In genomic region chrY:20929691-20930342, GRCh38 we compare ENCODE assay signal across 22 cellular contexts.
"Had no signal": no experiment of that assay in that cellular context is flagged by ENCODE, and none has a peak within 500 bp of the region (broad histone marks: within the 10 kb centered on the region; RNA-seq: fewer than 3 reads in every experiment).

No MANE protein-coding gene starts in this region.

- H3K4me1 ChIP-seq: heart left ventricle, right atrium auricular region, sigmoid colon, stomach, transverse colon had no signal

- ATAC-seq: esophagus mucosa, heart left ventricle, left cardiac atrium, left ventricle myocardium superior had no signal

- H3K27ac ChIP-seq: heart left ventricle, right atrium auricular region, sigmoid colon, skin epidermis, stomach, thoracic aorta, transverse colon had no signal

- H3K36me3 ChIP-seq: heart left ventricle, right atrium auricular region, sigmoid colon, stomach, thoracic aorta, transverse colon had no signal

- FAIRE-seq: endometrium, frontal cortex, keratinocyte had no signal

- H3K27me3 ChIP-seq: heart left ventricle, right atrium auricular region, sigmoid colon, stomach, transverse colon had no signal

- H3K4me3 ChIP-seq: heart left ventricle, right atrium auricular region, sigmoid colon, skin epidermis, stomach, thoracic aorta, transverse colon had no signal

- DNase-seq: effector memory CD4-positive, alpha-beta T cell; heart left ventricle; hippocampal formation; immature natural killer cell; left cardiac atrium; left ventricle myocardium superior; mesendoderm; naive B cell; occipital lobe; sigmoid colon; stimulated activated CD4-positive, alpha-beta T cell treated with anti-CD3 and anti-CD28 coated beads, Interleukin-12 subunit alpha, Interleukin-12 subunit beta, amount 100 ng/mL, for 4 hours; stimulated activated naive CD4-positive, alpha-beta T cell; stomach; substantia nigra; transverse colon had no signal

- H3K9me3 ChIP-seq: heart left ventricle, right atrium auricular region, sigmoid colon, stomach, thoracic aorta, transverse colon had no signal
